In genomic region chr11:57792870-57793269, GRCh38 we compare ENCODE assay signal across 1 cellular context.
TF ChIP-seq lines count a peak whose summit lies in the region.

No MANE protein-coding gene starts in this region.

TF ChIP-seq in HepG2, 621 proteins besides CTCF, POLR2A, EP300 and RAD21:
- TF ChIP-seq LBX2 (CRISPR knock-in tag; IDR thresholded peaks at IDR 0.05; ENCODE audit: borderline replicate concordance) (no peak), ZBTB39 (CRISPR knock-in tag; IDR thresholded peaks at IDR 0.05) (no peak)
TF ChIP-seq in HepG2: peak in this region for 0.
